Comparison of ENCODE assay signal across 28 cellular contexts in the genomic region with DNA sequence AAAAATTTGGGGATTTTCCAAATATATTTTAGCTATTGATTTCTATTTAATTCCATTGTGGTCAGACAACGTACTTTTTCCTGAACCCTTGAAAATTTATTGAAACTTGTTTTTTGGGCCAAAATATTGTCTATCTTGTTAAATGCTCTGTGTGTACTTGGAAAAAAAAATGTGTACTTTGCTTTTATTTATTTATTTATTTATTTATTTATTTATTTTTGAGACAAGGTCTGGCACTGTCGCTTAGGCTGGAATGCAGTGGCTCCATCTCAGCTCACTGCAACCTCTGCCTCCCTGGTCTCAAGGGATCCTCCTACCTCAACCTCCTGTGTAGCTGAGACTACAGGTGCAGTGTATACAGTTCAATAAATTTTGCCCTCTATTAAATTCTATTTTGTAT.
"Had no signal": no experiment of that assay in that cellular context is flagged by ENCODE, and none has a peak within 500 bp of the region (broad histone marks: within the 10 kb centered on the region; RNA-seq: fewer than 3 reads in every experiment).

No MANE protein-coding gene starts in this region.

- FAIRE-seq: colon, endometrium, frontal cortex had no signal

- H3K27ac ChIP-seq: colonic mucosa, coronary artery, dorsolateral prefrontal cortex, epithelial cell of prostate, esophagus muscularis mucosa, esophagus squamous epithelium, foreskin keratinocyte, gastrocnemius medialis, gastroesophageal sphincter, heart left ventricle, heart right ventricle, hepatocyte had no signal

- H3K36me3 ChIP-seq: colonic mucosa, esophagus muscularis mucosa, esophagus squamous epithelium, gastrocnemius medialis, gastroesophageal sphincter, heart left ventricle, heart right ventricle had no signal

- H3K4me2 ChIP-seq: hepatocyte had no signal

- ATAC-seq: effector memory CD8-positive, alpha-beta T cell; esophagus mucosa; foreskin keratinocyte; gastrocnemius medialis; gastroesophageal sphincter; heart left ventricle; heart right ventricle had no signal

- H3K4me3 ChIP-seq: colonic mucosa, coronary artery, dorsolateral prefrontal cortex, esophagus muscularis mucosa, esophagus squamous epithelium, gastrocnemius medialis, gastroesophageal sphincter, heart left ventricle, heart right ventricle, hepatocyte had no signal

- DNase-seq: colonic mucosa; cortex of kidney; dermis blood vessel endothelial cell; dorsolateral prefrontal cortex; effector CD4-positive, alpha-beta T cell; effector CD8-positive, alpha-beta T cell; effector memory CD4-positive, alpha-beta T cell; effector memory CD8-positive, alpha-beta T cell; endodermal cell; erythroblast; esophagus squamous epithelium; foreskin fibroblast; foreskin keratinocyte; foreskin melanocyte; gastrocnemius medialis; glutamatergic neuron; head of caudate nucleus; heart left ventricle; heart right ventricle had no signal

- H3K4me1 ChIP-seq: colonic mucosa, esophagus muscularis mucosa, gastrocnemius medialis, heart left ventricle, heart right ventricle had no signal

- H3K9me3 ChIP-seq: colonic mucosa, esophagus muscularis mucosa, esophagus squamous epithelium, gastrocnemius medialis, gastroesophageal sphincter, heart left ventricle, heart right ventricle had no signal
